Comparison of ENCODE assay signal across 1 cellular context in genomic region chr5:76437507-76437906, GRCh38. TPM values are rescaled to one million over a fixed set of nuclear protein-coding genes. Genes with fewer than 3 reads are reported as not detected.
"Had no signal": no experiment of that assay in that cellular context is flagged by ENCODE, and none has a peak within 500 bp of the region (broad histone marks: within the 10 kb centered on the region; RNA-seq: fewer than 3 reads in every experiment).

No MANE protein-coding gene starts in this region.

RNA-seq across cellular contexts. Expression of gene IQGAP2, which starts 34.4 kb away (rescaled TPM):
- polyA plus RNA-seq: foreskin keratinocyte had no signal
